9 cellular contexts compared by ENCODE assay signal in genomic region chr1:24735619-24736375, GRCh38. TPM values are rescaled to one million over a fixed set of nuclear protein-coding genes. Genes with fewer than 3 reads are reported as not detected.
DNase-seq lines count a peak whose midpoint lies in the region; ATAC-seq, FAIRE-seq and TF ChIP-seq lines count a peak whose summit lies in the region.
"Had no signal": no experiment of that assay in that cellular context is flagged by ENCODE, and none has a peak within 500 bp of the region (broad histone marks: within the 10 kb centered on the region; RNA-seq: fewer than 3 reads in every experiment).

No MANE protein-coding gene starts in this region.

- FAIRE-seq in frontal cortex (lab: Jason Lieb, UNC) = no peak

- peak overlapping the region in 3 of 4 donors; percentile 27 to 56 (median 37) for H3K27ac ChIP-seq in Peyer's patch
- H3K27ac ChIP-seq in effector memory CD4-positive, alpha-beta T cell (ENCODE audit: insufficient read depth, low read length, poor library complexity, severe bottlenecking) = no peak overlapping the region

- no peak overlapping the region for H3K4me3 ChIP-seq in Peyer's patch
- no peak overlapping the region for H3K4me3 ChIP-seq in effector memory CD4-positive, alpha-beta T cell (ENCODE audit: insufficient read depth, low read depth, low read length, poor library complexity, severe bottlenecking)

- peak overlapping the region; percentile 71 for H3K27ac Mint-ChIP-seq in glutamatergic neuron (ENCODE audit: unreplicated experiment)

- intact Hi-C loops in sciatic nerve (cut with DNase I) = no loop called here

- H3K4me3 Mint-ChIP-seq in glutamatergic neuron (ENCODE audit: unreplicated experiment) = peak overlapping the region; percentile 26

- no peaks in the 10 kb centered on the region for H3K27me3 ChIP-seq in Peyer's patch
- no peaks in the 10 kb centered on the region for H3K27me3 ChIP-seq in effector memory CD4-positive, alpha-beta T cell (replicated peaks; ENCODE audit: control insufficient read depth, insufficient read depth, low read length, poor library complexity, severe bottlenecking)

- no peak for TF ChIP-seq CTCF in Peyer's patch (IDR thresholded peaks at IDR 0.05)
- TF ChIP-seq CTCF in glutamatergic neuron (IDR thresholded peaks at IDR 0.05; ENCODE audit: partially characterized antibody, unreplicated experiment) = no peak

- peaks cover 6% of the 10 kb centered on the region for H3K27me3 Mint-ChIP-seq in glutamatergic neuron (ENCODE audit: unreplicated experiment)

- H3K36me3 Mint-ChIP-seq in glutamatergic neuron (ENCODE audit: unreplicated experiment) = no peaks in the 10 kb centered on the region

- peaks cover 0 to 13% (median 0%) of the 10 kb centered on the region in 4 donors for H3K4me1 ChIP-seq in Peyer's patch
- H3K4me1 ChIP-seq in effector memory CD4-positive, alpha-beta T cell (ENCODE audit: control insufficient read depth, insufficient read depth, low read length, poor library complexity, severe bottlenecking) = no peaks in the 10 kb centered on the region

- ATAC-seq in sciatic nerve = peak; percentile 65
- no peak for ATAC-seq in HG02840 (IDR thresholded peaks at IDR 0.05; ENCODE audit: low FRiP score, unreplicated experiment)

- in situ Hi-C loops in G401 (cut with HindIII; ENCODE audit: low sequenced_read_pairs) = no loop called here

- peak; percentile 39 for DNase-seq in G401 (ENCODE audit: low spot score)
- no peak for DNase-seq in Peyer's patch
- DNase-seq in glutamatergic neuron = no peak
- DNase-seq in sciatic nerve (ENCODE audit: low spot score) = peak; percentile 42
- DNase-seq in stimulated activated CD4-positive, alpha-beta T cell treated with anti-CD3 and anti-CD28 coated beads, Interleukin-2, amount 100 ng/mL, for 48 hours = no peak
- no peak for DNase-seq in effector memory CD4-positive, alpha-beta T cell
- DNase-seq in frontal cortex (ENCODE audit: low spot score in 2 of 2) = no peak
- DNase-seq: SHP77 treated with DMSO at 0.1 percent for 48 hours had no signal

- H3K36me3 ChIP-seq in Peyer's patch = no peaks in the 10 kb centered on the region
- H3K36me3 ChIP-seq in effector memory CD4-positive, alpha-beta T cell (ENCODE audit: control insufficient read depth, insufficient read depth, low read length) = no peaks in the 10 kb centered on the region

- TF ChIP-seq POLR2A in Peyer's patch (IDR thresholded peaks at IDR 0.05) = no peak

- no peaks in the 10 kb centered on the region for H3K9me3 Mint-ChIP-seq in glutamatergic neuron (ENCODE audit: unreplicated experiment)

- H3K9me3 ChIP-seq in Peyer's patch = no peaks in the 10 kb centered on the region
- H3K9me3 ChIP-seq in effector memory CD4-positive, alpha-beta T cell (ENCODE audit: control insufficient read depth, low read length) = no peaks in the 10 kb centered on the region

- H3K4me1 Mint-ChIP-seq in glutamatergic neuron (ENCODE audit: low read depth, unreplicated experiment) = peaks cover 9% of the 10 kb centered on the region

RNA-seq across cellular contexts. Expression of gene CLIC4, which starts 9.4 kb away (rescaled TPM):
- 111 and 171 TPM in 2 replicates for total RNA-seq in G401 (2014; rRNA removed; shearing (Covaris generic))
- total RNA-seq in Peyer's patch (10 to 100 TPM; 17.3 to 63.5 (median 32.6) TPM), glutamatergic neuron (ENCODE audit: unreplicated experiment) (121 TPM), sciatic nerve (387 TPM), frontal cortex (106 TPM)

Comparison
In these comparisons a context has a peak if more than half of its experiments do, and no peak if none do; other contexts are left out.
1. DNase-seq: peak in G401 (single experiment) and sciatic nerve (single experiment); none in Peyer's patch (0 of 3), glutamatergic neuron (single experiment), stimulated activated CD4-positive, alpha-beta T cell treated with anti-CD3 and anti-CD28 coated beads, Interleukin-2, amount 100 ng/mL, for 48 hours (0 of 2), effector memory CD4-positive, alpha-beta T cell (0 of 3) and frontal cortex (0 of 2).